ENCODE assay signal across 20 cellular contexts in genomic region chr2:39532933-39533332, GRCh38.
A peak's percentile ranks its signal among the peaks of the same experiment; 100 is the strongest.
DNase-seq lines count a peak whose midpoint lies in the region; ATAC-seq, FAIRE-seq and TF ChIP-seq lines count a peak whose summit lies in the region.
"Had no signal": no experiment of that assay in that cellular context is flagged by ENCODE, and none has a peak within 500 bp of the region (broad histone marks: within the 10 kb centered on the region; RNA-seq: fewer than 3 reads in every experiment).

No MANE protein-coding gene starts in this region.

- ATAC-seq in HepG2 (no peak), right lobe of liver (no peak)
- ATAC-seq: GM23338 had no signal

- no peaks in the 10 kb centered on the region for H3K36me3 Mint-ChIP-seq in activated CD4-positive, alpha-beta memory T cell treated with anti-CD3 and anti-CD28 coated beads for 36 hours
- H3K36me3 Mint-ChIP-seq in endodermal cell (ENCODE audit: low read depth) = no peaks in the 10 kb centered on the region
- H3K36me3 Mint-ChIP-seq: CD4-positive, alpha-beta memory T cell had no signal

- TF ChIP-seq EP300 in HepG2 (IDR thresholded peaks at IDR 0.05; ENCODE audit: low read depth in 2 of 2, low read length in 2 of 2) (no peak), HepG2 (CRISPR knock-in tag; IDR thresholded peaks at IDR 0.05; ENCODE audit: borderline replicate concordance) (no peak), esophagus muscularis mucosa (IDR thresholded peaks at IDR 0.05) (no peak)

- H3K4me1 ChIP-seq in HepG2 (ENCODE audit: insufficient read depth, low read length) (peaks cover 42% of the 10 kb centered on the region), right lobe of liver (no peaks in the 10 kb centered on the region), esophagus muscularis mucosa (peaks cover 7 to 15% (median 12%) of the 10 kb centered on the region in 4 donors), endodermal cell (ENCODE audit: control insufficient read depth, insufficient read depth, low read length) (no peaks in the 10 kb centered on the region)

- no peak overlapping the region for H3K4me3 Mint-ChIP-seq in activated CD4-positive, alpha-beta memory T cell treated with anti-CD3 and anti-CD28 coated beads for 36 hours
- no peak overlapping the region for H3K4me3 Mint-ChIP-seq in endodermal cell
- H3K4me3 Mint-ChIP-seq: CD4-positive, alpha-beta memory T cell; GM23338; HFFc6 had no signal

- H3K9me3 ChIP-seq in HepG2 (ENCODE audit: low read length) (no peaks in the 10 kb centered on the region), right lobe of liver (no peaks in the 10 kb centered on the region), esophagus muscularis mucosa (no peaks in the 10 kb centered on the region), endodermal cell (ENCODE audit: control insufficient read depth, low read length) (peaks cover 5% of the 10 kb centered on the region)
- H3K9me3 ChIP-seq: HAP-1 had no signal

- CTCF ChIA-PET in HepG2 (lab: Yijun Ruan, JAX; ENCODE audit: low intra/inter-chr PET ratio, low total read pairs) = no interaction called here
- CTCF ChIA-PET in activated CD4-positive, alpha-beta memory T cell treated with anti-CD3 and anti-CD28 coated beads for 36 hours (lab: Charles Lee) = no interaction called here

- no peak overlapping the region for H3K27ac Mint-ChIP-seq in activated CD4-positive, alpha-beta memory T cell treated with anti-CD3 and anti-CD28 coated beads for 36 hours
- no peak overlapping the region for H3K27ac Mint-ChIP-seq in endodermal cell
- H3K27ac Mint-ChIP-seq: CD4-positive, alpha-beta memory T cell; GM23338; HFFc6 had no signal

- in situ Hi-C loops in HepG2 (cut with HindIII; ENCODE audit: extremely low pct_ligation_motif_present, low pct_unique_long_range_greater_than_20kb) = no loop called here

- WGBS in HepG2 (ENCODE audit: low lambda C conversion rate) = 93% methylated on average over 1 of the region's 4 CpGs
- WGBS in right lobe of liver (ENCODE audit: insufficient coverage, low coverage, low lambda C conversion rate, missing lambda C conversion rate) = 60% methylated on average over 2 of the region's 4 CpGs
- 95% methylated on average over 4 of the region's 4 CpGs for WGBS in esophagus muscularis mucosa
- 93 to 95% methylated on average over 4 of the region's 4 CpGs for WGBS in endodermal cell (ENCODE audit: insufficient coverage in 1 of 2, insufficient read length in 1 of 2), 2 experiments

- no peak overlapping the region for H2AFZ ChIP-seq in HepG2 (ENCODE audit: low read length)
- H2AFZ ChIP-seq: GM23338 had no signal

- no peak for FAIRE-seq in HepG2 (lab: Jason Lieb, UNC)
- FAIRE-seq: GM12891, GM18507, H54 had no signal

- H3K4me1 Mint-ChIP-seq in activated CD4-positive, alpha-beta memory T cell treated with anti-CD3 and anti-CD28 coated beads for 36 hours (ENCODE audit: low read depth) = peaks cover 9% of the 10 kb centered on the region
- H3K4me1 Mint-ChIP-seq in endodermal cell = peaks cover 11% of the 10 kb centered on the region
- H3K4me1 Mint-ChIP-seq: CD4-positive, alpha-beta memory T cell had no signal

- POLR2A ChIA-PET in HepG2 (lab: Yijun Ruan, JAX) = interaction anchor here (1.2 kb wide), 2 partner anchors 18 to 95 kb away, joined by 3 read pairs; no protein-coding TSS in a partner anchor
- POLR2A ChIA-PET in activated CD4-positive, alpha-beta memory T cell treated with anti-CD3 and anti-CD28 coated beads for 36 hours (lab: Charles Lee) = no interaction called here

- H3K27me3 ChIP-seq in HepG2 (ENCODE audit: control insufficient read depth in 1 of 2, insufficient read depth in 2 of 2, low read length in 2 of 2) (no peaks in the 10 kb centered on the region), right lobe of liver (no peaks in the 10 kb centered on the region), esophagus muscularis mucosa (no peaks in the 10 kb centered on the region), endodermal cell (ENCODE audit: control insufficient read depth, insufficient read depth, low read length, poor library complexity, severe bottlenecking) (no peaks in the 10 kb centered on the region)

- H3K27me3 Mint-ChIP-seq in activated CD4-positive, alpha-beta memory T cell treated with anti-CD3 and anti-CD28 coated beads for 36 hours = peaks cover 9% of the 10 kb centered on the region
- no peaks in the 10 kb centered on the region for H3K27me3 Mint-ChIP-seq in endodermal cell (ENCODE audit: insufficient read depth)

- H3K4me2 ChIP-seq in HepG2 (ENCODE audit: low read depth, low read length) = no peak overlapping the region
- H3K4me2 ChIP-seq: GM23338 had no signal

- TF ChIP-seq POLR2A in HepG2 (IDR thresholded peaks at IDR 0.05; ENCODE audit: insufficient read depth in 1 of 2, low read depth in 2 of 2, low read length in 2 of 2) (no peak), right lobe of liver (IDR thresholded peaks at IDR 0.05) (no peak), esophagus muscularis mucosa (IDR thresholded peaks at IDR 0.05; ENCODE audit: low read depth) (no peak)

- H3K36me3 ChIP-seq in HepG2 (replicated peaks in 1 of 2; ENCODE audit: control insufficient read depth in 1 of 2, insufficient read depth in 2 of 2, low read length in 2 of 2) (peaks cover 2 to 3% of the 10 kb centered on the region in 2 experiments; a peak in 3 of 5 replicates), right lobe of liver (no peaks in the 10 kb centered on the region), esophagus muscularis mucosa (no peaks in the 10 kb centered on the region), endodermal cell (ENCODE audit: control insufficient read depth, insufficient read depth, low read length) (no peaks in the 10 kb centered on the region)
- H3K36me3 ChIP-seq: HAP-1 had no signal

- no peak for TF ChIP-seq RAD21 in HepG2 (CRISPR knock-in tag; IDR thresholded peaks at IDR 0.05)

- no peak for DNase-seq in HepG2 (ENCODE audit: low spot score)
- no peak for DNase-seq in right lobe of liver
- peak; percentile 71 for DNase-seq in NCI-H146 treated with DMSO at 0.1 percent for 48 hours (lab: John Stamatoyannopoulos, UW; ENCODE audit: unreplicated experiment)
- peak; percentile 53 for DNase-seq in esophagus muscularis mucosa (ENCODE audit: extremely low spot score)
- no peak for DNase-seq in activated CD4-positive, alpha-beta memory T cell treated with anti-CD3 and anti-CD28 coated beads for 36 hours
- no peak for DNase-seq in stimulated activated CD4-positive, alpha-beta T cell treated with anti-CD3 and anti-CD28 coated beads, Interleukin-2, amount 100 ng/mL, for 48 hours
- DNase-seq in endodermal cell = no peak
- DNase-seq: C1 segment of cervical spinal cord; Calu3; CD4-positive, alpha-beta memory T cell; COR-L47; DMS53; DMS79 treated with DMSO at 0.1 percent for 48 hours; GF-D8; HFFc6 had no signal

- TF ChIP-seq CTCF in HepG2 (CRISPR knock-in tag; IDR thresholded peaks at IDR 0.05) = no peak
- TF ChIP-seq CTCF in right lobe of liver (IDR thresholded peaks at IDR 0.05) = no peak
- TF ChIP-seq CTCF in esophagus muscularis mucosa (IDR thresholded peaks at IDR 0.05) = no peak
- TF ChIP-seq CTCF in endodermal cell (conservative IDR thresholded peaks at IDR 0.05) = no peak

- BruUV-seq in HepG2 (replicated peaks; lab: Mats Ljungman, UMichigan) = no TSS peak

- no peaks in the 10 kb centered on the region for H4K20me1 ChIP-seq in HepG2 (ENCODE audit: insufficient read depth, low read length)

- no peaks in the 10 kb centered on the region for H3K9me3 Mint-ChIP-seq in activated CD4-positive, alpha-beta memory T cell treated with anti-CD3 and anti-CD28 coated beads for 36 hours
- H3K9me3 Mint-ChIP-seq in endodermal cell = peaks cover 3% of the 10 kb centered on the region
- H3K9me3 Mint-ChIP-seq: CD4-positive, alpha-beta memory T cell; HFFc6 had no signal

- H3K27ac ChIP-seq in HepG2 (ENCODE audit: extremely low read length, insufficient read depth, low read length) = no peak overlapping the region
- H3K27ac ChIP-seq in right lobe of liver = no peak overlapping the region
- H3K27ac ChIP-seq in esophagus muscularis mucosa (replicated peaks in 1 of 4) = no peak overlapping the region
- H3K27ac ChIP-seq in endodermal cell (ENCODE audit: low read depth, low read length) = no peak overlapping the region

- H3K9ac ChIP-seq in HepG2 (ENCODE audit: insufficient read depth, low read depth, low read length) = no peak overlapping the region
- no peak overlapping the region for H3K9ac ChIP-seq in endodermal cell (ENCODE audit: extremely low read depth, low read length, poor library complexity, severe bottlenecking)

- no peaks in the 10 kb centered on the region for H3K79me2 ChIP-seq in HepG2 (ENCODE audit: insufficient read depth, low read length)

- intact Hi-C loops in HepG2 (cut with micrococcal nuclease; ENCODE audit: unreplicated experiment) (no loop called here), right lobe of liver (cut with DNase I) (no loop called here), esophagus muscularis mucosa (cut with DNase I) (no loop called here)
- intact Hi-C loops in activated CD4-positive, alpha-beta memory T cell treated with anti-CD3 and anti-CD28 coated beads for 36 hours (cut with micrococcal nuclease) = no loop called here

- H3K4me3 ChIP-seq in HepG2 (replicated peaks in 1 of 3; ENCODE audit: insufficient read depth in 1 of 3, low read depth in 2 of 3, low read length in 3 of 3) = no peak overlapping the region
- H3K4me3 ChIP-seq in right lobe of liver = no peak overlapping the region
- no peak overlapping the region for H3K4me3 ChIP-seq in esophagus muscularis mucosa
- H3K4me3 ChIP-seq in endodermal cell (ENCODE audit: low read length) = no peak overlapping the region
- H3K4me3 ChIP-seq: GM23338, HAP-1 had no signal

TF ChIP-seq in HepG2, 621 proteins besides CTCF, POLR2A, EP300 and RAD21 (continues in another document):
- TF ChIP-seq ZNF652 (CRISPR knock-in tag; IDR thresholded peaks at IDR 0.05; ENCODE audit: borderline replicate concordance, low read depth) = no peak
- no peak for TF ChIP-seq KDM5B (CRISPR knock-in tag; IDR thresholded peaks at IDR 0.05; ENCODE audit: borderline replicate concordance)
- TF ChIP-seq RXRA (CRISPR knock-in tag; IDR thresholded peaks at IDR 0.05) = no peak
- TF ChIP-seq ZNF317 (CRISPR knock-in tag; IDR thresholded peaks at IDR 0.05) = peak; percentile 89
- no peak for TF ChIP-seq ZNF430 (CRISPR knock-in tag; IDR thresholded peaks at IDR 0.05)
- TF ChIP-seq ZNF44 (CRISPR knock-in tag; IDR thresholded peaks at IDR 0.05) = no peak
- no peak for TF ChIP-seq CHCHD3 (CRISPR knock-in tag; IDR thresholded peaks at IDR 0.05)
- 0 out of 2 replicates have a peak, but pooled peaks have one; percentile 28 for TF ChIP-seq SALL1 (CRISPR knock-in tag; IDR thresholded peaks at IDR 0.05)
- 0 out of 2 replicates have a peak, but pooled peaks have one; percentile 26 for TF ChIP-seq SP4 (CRISPR knock-in tag; IDR thresholded peaks at IDR 0.05)

Comparison
In these comparisons a context has a peak if more than half of its experiments do, and no peak if none do; other contexts are left out.
1. DNase-seq: peak in NCI-H146 treated with DMSO at 0.1 percent for 48 hours (single experiment) and esophagus muscularis mucosa (single experiment); none in HepG2 (single experiment), right lobe of liver (0 of 3), activated CD4-positive, alpha-beta memory T cell treated with anti-CD3 and anti-CD28 coated beads for 36 hours (single experiment), stimulated activated CD4-positive, alpha-beta T cell treated with anti-CD3 and anti-CD28 coated beads, Interleukin-2, amount 100 ng/mL, for 48 hours (0 of 2) and endodermal cell (single experiment).